In the genomic region with DNA sequence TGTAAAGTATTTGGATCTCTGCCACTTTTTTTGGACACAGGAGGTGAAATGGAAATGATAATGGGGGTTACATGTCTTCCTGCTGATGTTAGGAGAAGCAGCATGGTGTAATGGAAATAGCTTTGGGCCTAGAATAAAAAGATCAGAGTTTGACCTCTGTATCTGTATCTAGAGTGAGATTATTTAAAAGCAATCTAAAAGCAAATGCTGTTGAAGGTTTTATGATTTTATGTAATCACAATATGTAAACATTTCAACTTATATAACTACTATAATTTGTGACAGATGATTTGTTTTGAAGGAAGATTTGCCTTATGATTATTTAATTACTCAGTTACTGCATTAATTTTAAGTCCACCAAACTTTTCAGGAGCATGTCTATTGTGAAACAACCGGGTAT, we compare ENCODE assay signal across 19 cellular contexts. TPM values are rescaled to one million over a fixed set of nuclear protein-coding genes. Genes with fewer than 3 reads are reported as not detected.
DNase-seq lines count a peak whose midpoint lies in the region; ATAC-seq, FAIRE-seq and TF ChIP-seq lines count a peak whose summit lies in the region.
"Had no signal": no experiment of that assay in that cellular context is flagged by ENCODE, and none has a peak within 500 bp of the region (broad histone marks: within the 10 kb centered on the region; RNA-seq: fewer than 3 reads in every experiment).

No MANE protein-coding gene starts in this region.

- H3K27ac ChIP-seq in A549 (peak overlapping the region; percentile 60 to 97; a peak in 3 of 6 replicates), HUES64 (ENCODE audit: low read depth, low read length) (no peak overlapping the region)
- H3K27ac ChIP-seq: parathyroid adenoma had no signal

- ATAC-seq in A549, result no peak
- ATAC-seq: activated CD8-positive, alpha-beta T cell treated with anti-CD3 and anti-CD28 coated beads for 36 hours; activated T-cell treated with anti-CD3 and anti-CD28 coated beads, Interleukin-2, amount 50 U/mL, for 72 hours; stimulated activated memory B cell treated with anti-CD40 and anti-IgM and Interleukin-4, amounts not matched to agents 10 μg/mL and 1 μg/mL and 100 μg/mL, for 72 hours had no signal

- H3K9ac ChIP-seq in HUES64 (ENCODE audit: low read depth, low read length), result no peak overlapping the region
- H3K9ac ChIP-seq: parathyroid adenoma had no signal

- peaks cover 10% of the 10 kb centered on the region for H3K9me3 Mint-ChIP-seq in nephron
- H3K9me3 Mint-ChIP-seq: activated CD8-positive, alpha-beta T cell treated with anti-CD3 and anti-CD28 coated beads for 36 hours; activated T-cell treated with anti-CD3 and anti-CD28 coated beads, Interleukin-2, amount 50 U/mL, for 72 hours; stimulated activated memory B cell treated with anti-CD40 and anti-IgM and Interleukin-4, amounts not matched to agents 10 μg/mL and 1 μg/mL and 100 μg/mL, for 72 hours had no signal

- TF ChIP-seq EP300 in A549 (IDR thresholded peaks at IDR 0.05), result no peak

- TF ChIP-seq RAD21 in A549 (conservative IDR thresholded peaks at IDR 0.05 in 1 of 2, IDR thresholded peaks at IDR 0.05 in 1 of 2), result no peak

- TF ChIP-seq CTCF in A549 (IDR thresholded peaks at IDR 0.05), result no peak
- no peak for TF ChIP-seq CTCF in nephron (IDR thresholded peaks at IDR 0.05; ENCODE audit: unreplicated experiment in 3 of 3)

- 50% methylated on average over 1 of the region's 1 CpG for WGBS in A549 (ENCODE audit: missing lambda C conversion rate)
- WGBS in HUES64, result no CpG with 5 or more reads among the region's 1 CpG

- H3K36me3 ChIP-seq in HUES64 (ENCODE audit: insufficient read depth, low read length), result peaks cover 5% of the 10 kb centered on the region

- CTCF ChIA-PET in A549 (lab: Yijun Ruan, JAX), result no interaction called here

- H3K4me1 ChIP-seq in A549, result peaks cover 26% of the 10 kb centered on the region
- H3K4me1 ChIP-seq in HUES64 (ENCODE audit: insufficient read depth, low read length), result peaks cover 26% of the 10 kb centered on the region; the same call in 1 of the 2 replicates
- H3K4me1 ChIP-seq: parathyroid adenoma had no signal

- H3K4me3 Mint-ChIP-seq in nephron, result peak overlapping the region; percentile 79 to 97 (median 93)
- H3K4me3 Mint-ChIP-seq: activated CD8-positive, alpha-beta T cell treated with anti-CD3 and anti-CD28 coated beads for 36 hours; activated T-cell treated with anti-CD3 and anti-CD28 coated beads, Interleukin-2, amount 50 U/mL, for 72 hours; stimulated activated memory B cell treated with anti-CD40 and anti-IgM and Interleukin-4, amounts not matched to agents 10 μg/mL and 1 μg/mL and 100 μg/mL, for 72 hours had no signal

- H3K4me2 ChIP-seq in A549, result peak overlapping the region; percentile 86

- POLR2A ChIA-PET in A549 (lab: Yijun Ruan, JAX), result interaction anchor here (0.6 kb wide), 1 partner anchor 52 kb away, joined by 3 read pairs; no protein-coding TSS in a partner anchor

- FAIRE-seq in A549 (lab: Jason Lieb, UNC) (peak; percentile 32), colon (lab: Jason Lieb, UNC) (peak; percentile 85)
- FAIRE-seq: small intestine, TTC549, urothelium cell line had no signal

- no peak for TF ChIP-seq POLR2A in A549 (IDR thresholded peaks at IDR 0.05; ENCODE audit: low read length)

- H3K27me3 ChIP-seq in HUES64 (ENCODE audit: insufficient read depth, low read length), result no peaks in the 10 kb centered on the region

- no peaks in the 10 kb centered on the region for H3K27me3 Mint-ChIP-seq in nephron (ENCODE audit: low read depth)

- H3K4me1 Mint-ChIP-seq in nephron, result peaks cover 24% of the 10 kb centered on the region

- H3K4me3 ChIP-seq in A549 (peak overlapping the region; percentile 90; the same call in 2 of the 3 replicates), HUES64 (ENCODE audit: low read length) (peak overlapping the region; percentile 94; the same call in 1 of the 2 replicates)

- H3K36me3 Mint-ChIP-seq in nephron (ENCODE audit: low read depth), result peaks cover 45% of the 10 kb centered on the region
- H3K36me3 Mint-ChIP-seq: stimulated activated memory B cell treated with anti-CD40 and anti-IgM and Interleukin-4, amounts not matched to agents 10 μg/mL and 1 μg/mL and 100 μg/mL, for 72 hours had no signal

- H3K9me3 ChIP-seq in A549 (no peaks in the 10 kb centered on the region), HUES64 (ENCODE audit: insufficient read depth, low read depth, low read length) (no peaks in the 10 kb centered on the region)

- no peak for DNase-seq in A549 (ENCODE audit: low read depth in 1 of 2, low spot score in 1 of 2)
- DNase-seq in AG08395 (ENCODE audit: low spot score), result no peak
- DNase-seq in DMS114 treated with DMSO at 0.1 percent for 48 hours (lab: John Stamatoyannopoulos, UW; ENCODE audit: unreplicated experiment), result no peak
- DNase-seq in GOT3 (lab: John Stamatoyannopoulos, UW), result no peak
- DNase-seq in stimulated activated CD4-positive, alpha-beta T cell treated with anti-CD3 and anti-CD28 coated beads, Interleukin-2, amount 100 ng/mL, for 24 hours, result no peak
- DNase-seq: activated CD8-positive, alpha-beta T cell treated with anti-CD3 and anti-CD28 coated beads for 36 hours; activated T-cell treated with anti-CD3 and anti-CD28 coated beads, Interleukin-2, amount 50 U/mL, for 72 hours; GF-D8; islet precursor cell; KBM-7; NCI-H1092; small intestine had no signal

- H3K27ac Mint-ChIP-seq in nephron, result peak overlapping the region in 2 of 3 experiments; percentile 5 to 97
- H3K27ac Mint-ChIP-seq: activated CD8-positive, alpha-beta T cell treated with anti-CD3 and anti-CD28 coated beads for 36 hours; activated T-cell treated with anti-CD3 and anti-CD28 coated beads, Interleukin-2, amount 50 U/mL, for 72 hours; stimulated activated memory B cell treated with anti-CD40 and anti-IgM and Interleukin-4, amounts not matched to agents 10 μg/mL and 1 μg/mL and 100 μg/mL, for 72 hours had no signal

TF ChIP-seq in A549, 52 proteins besides CTCF, POLR2A, EP300 and RAD21:
- TF ChIP-seq ZFP36 (IDR thresholded peaks at IDR 0.05; ENCODE audit: borderline replicate concordance, partially characterized antibody) (no peak), HDAC2 (IDR thresholded peaks at IDR 0.05) (no peak)

RNA-seq across cellular contexts. Expression of a gene that starts 3.4 kb away (rescaled TPM):
- polyA plus RNA-seq in A549 (2011; rRNA removed) (48.6 and 67.8 TPM in 2 replicates), A549 (2017; fragmentation: RNase III; extraction: RNeasy Plus Mini Kit Qiagen cat#74134 plus additional on column Dnase treatment) (17.5 to 22.3 TPM (median 21.3 TPM) in 3 replicates)
- polyA plus RNA-seq in A549 (2012; cell fraction: cytosol; rRNA removed), result 16.3 and 18.7 TPM in 2 replicates
- 114 and 140 TPM in 2 replicates for polyA plus RNA-seq in A549 (2012; cell fraction: nucleus; rRNA removed)
- polyA minus RNA-seq in A549 (2011; rRNA and poly(A)+ RNA removed), result 45.2 and 57.0 TPM in 2 replicates
- 16.3 TPM for polyA plus RNA-seq in HUES64 (2013, experiment 1 of 2)
- polyA plus RNA-seq in HUES64 (2013, experiment 2 of 2), result 21.7 TPM

RNA-seq across cellular contexts. Expression of a gene that starts 4.8 kb away (rescaled TPM):
- polyA plus RNA-seq in A549 (2011; rRNA removed) (19.8 and 24.3 TPM in 2 replicates), A549 (2017; fragmentation: RNase III; extraction: RNeasy Plus Mini Kit Qiagen cat#74134 plus additional on column Dnase treatment) (12.5 to 14.2 TPM (median 13.0 TPM) in 3 replicates)
- 8.7 and 9.9 TPM in 2 replicates for polyA plus RNA-seq in A549 (2012; cell fraction: cytosol; rRNA removed)
- polyA plus RNA-seq in A549 (2012; cell fraction: nucleus; rRNA removed), result 45.5 and 50.8 TPM in 2 replicates
- polyA minus RNA-seq in A549 (2011; rRNA and poly(A)+ RNA removed), result 20.6 and 21.2 TPM in 2 replicates
- 8.3 TPM for polyA plus RNA-seq in HUES64 (2013, experiment 1 of 2)
- 10.8 TPM for polyA plus RNA-seq in HUES64 (2013, experiment 2 of 2)
